25 cellular contexts compared by ENCODE assay signal in the genomic region with DNA sequence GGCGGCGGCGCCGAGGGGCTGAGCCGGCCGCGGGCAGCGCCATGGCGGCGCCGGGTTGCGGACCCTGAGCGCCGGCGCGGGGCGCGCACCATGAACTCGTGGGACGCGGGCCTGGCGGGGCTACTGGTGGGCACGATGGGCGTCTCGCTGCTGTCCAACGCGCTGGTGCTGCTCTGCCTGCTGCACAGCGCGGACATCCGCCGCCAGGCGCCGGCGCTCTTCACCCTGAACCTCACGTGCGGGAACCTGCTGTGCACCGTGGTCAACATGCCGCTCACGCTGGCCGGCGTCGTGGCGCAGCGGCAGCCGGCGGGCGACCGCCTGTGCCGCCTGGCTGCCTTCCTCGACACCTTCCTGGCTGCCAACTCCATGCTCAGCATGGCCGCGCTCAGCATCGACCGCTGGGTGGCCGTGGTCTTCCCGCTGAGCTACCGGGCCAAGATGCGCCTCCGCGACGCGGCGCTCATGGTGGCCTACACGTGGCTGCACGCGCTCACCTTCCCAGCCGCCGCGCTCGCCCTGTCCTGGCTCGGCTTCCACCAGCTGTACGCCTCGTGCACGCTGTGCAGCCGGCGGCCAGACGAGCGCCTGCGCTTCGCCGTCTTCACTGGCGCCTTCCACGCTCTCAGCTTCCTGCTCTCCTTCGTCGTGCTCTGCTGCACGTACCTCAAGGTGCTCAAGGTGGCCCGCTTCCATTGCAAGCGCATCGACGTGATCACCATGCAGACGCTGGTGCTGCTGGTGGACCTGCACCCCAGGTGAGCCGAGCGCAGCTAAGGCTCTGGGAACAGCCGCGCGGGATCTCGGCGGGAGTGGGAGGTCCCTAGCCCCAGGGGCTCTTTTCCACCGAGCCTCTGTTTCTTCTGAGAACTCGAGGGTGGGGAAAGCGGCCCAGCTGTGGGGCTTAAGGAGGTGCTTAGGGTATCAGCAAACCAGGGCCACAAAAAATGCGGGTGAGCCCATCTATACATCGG. TPM values are rescaled to one million over a fixed set of nuclear protein-coding genes. Genes with fewer than 3 reads are reported as not detected.
DNase-seq lines count a peak whose midpoint lies in the region; ATAC-seq and TF ChIP-seq lines count a peak whose summit lies in the region.
"Had no signal": no experiment of that assay in that cellular context is flagged by ENCODE, and none has a peak within 500 bp of the region (broad histone marks: within the 10 kb centered on the region; RNA-seq: fewer than 3 reads in every experiment).

Gene GPR26, plus strand, starts transcription at position 38 of the 974 bp plus-strand sequence. Its CDS starts 53 bp downstream, at position 91.

- no peak within 1 kb of the TSS for H3K27ac Mint-ChIP-seq in WTC11
- H3K27ac Mint-ChIP-seq in stimulated activated effector memory CD8-positive, alpha-beta T cell treated with anti-CD3 and anti-CD28 coated beads, Interleukin-12 subunit alpha, Interleukin-12 subunit beta, amount 100 ng/mL, for 72 hours: no peak within 1 kb of the TSS
- H3K27ac Mint-ChIP-seq: naive thymus-derived CD4-positive, alpha-beta T cell had no signal

- CTCF ChIA-PET in WTC11 (lab: Charles Lee): interaction anchor here (0.6 to 6.9 kb wide), 8 partner anchors 11 to 300 kb away, joined by 3 to 105 read pairs (median 4); no protein-coding TSS in a partner anchor

- H3K4me3 ChIP-seq in iPS-18a (ENCODE audit: low read length): peak within 1 kb of the TSS; percentile 39
- H3K4me3 ChIP-seq in trophoblast cell (ENCODE audit: low read depth, low read length): no peak within 1 kb of the TSS

- no peak within 1 kb of the TSS for H2AFZ ChIP-seq in trophoblast cell (ENCODE audit: insufficient read depth, low read length, poor library complexity)

- peaks cover 58% of the 10 kb centered on the region for H3K27me3 Mint-ChIP-seq in WTC11 (ENCODE audit: low read depth)

- peaks cover 50% of the 10 kb centered on the region for H3K27me3 ChIP-seq in iPS-18a (ENCODE audit: control insufficient read depth, insufficient read depth, low read length)
- peaks cover 29% of the 10 kb centered on the region for H3K27me3 ChIP-seq in trophoblast cell (ENCODE audit: insufficient read depth, low read length)

- no peak within 1 kb of the TSS for H3K4ac ChIP-seq in trophoblast cell (ENCODE audit: low read depth, low read length)

- H3K4me1 Mint-ChIP-seq in WTC11: peaks cover 17% of the 10 kb centered on the region
- no peaks in the 10 kb centered on the region for H3K4me1 Mint-ChIP-seq in stimulated activated effector memory CD8-positive, alpha-beta T cell treated with anti-CD3 and anti-CD28 coated beads, Interleukin-12 subunit alpha, Interleukin-12 subunit beta, amount 100 ng/mL, for 72 hours

- no peak within 1 kb of the TSS for H2BK5ac ChIP-seq in trophoblast cell (ENCODE audit: low read depth, low read length, poor library complexity)

- POLR2A ChIA-PET in WTC11 (lab: Charles Lee): no interaction called here

- H2BK12ac ChIP-seq in trophoblast cell (ENCODE audit: low read length): no peak within 1 kb of the TSS

- H4K91ac ChIP-seq in trophoblast cell (ENCODE audit: low read depth, low read length): no peak within 1 kb of the TSS

- no peak within 1 kb of the TSS for H3K18ac ChIP-seq in trophoblast cell (ENCODE audit: low read length)

- H3K23ac ChIP-seq in trophoblast cell (ENCODE audit: low read length): no peak within 1 kb of the TSS

- no peaks in the 10 kb centered on the region for H3K79me1 ChIP-seq in trophoblast cell (ENCODE audit: low read length)

- no peak for TF ChIP-seq CTCF in WTC11 (IDR thresholded peaks at IDR 0.05)

- DNase-seq in NCI-H1092 treated with DMSO at 0.1 percent for 48 hours (lab: John Stamatoyannopoulos, UW) (peak; percentile 5), NCI-H1092 (lab: John Stamatoyannopoulos, UW) (no peak), WTC11 (ENCODE audit: low spot score) (peak; percentile 63), trophoblast cell (no peak), NCI-H2081 (lab: John Stamatoyannopoulos, UW) (no peak)
- DNase-seq in stimulated activated effector memory CD8-positive, alpha-beta T cell treated with anti-CD3 and anti-CD28 coated beads, Interleukin-12 subunit alpha, Interleukin-12 subunit beta, amount 100 ng/mL, for 72 hours (ENCODE audit: low spot score in 2 of 2): no peak
- DNase-seq: 8988T; C1 segment of cervical spinal cord; HCEC 1CT; Karpas-422; naive thymus-derived CD4-positive, alpha-beta T cell; NCI-H1436 treated with DMSO at 0.1 percent for 48 hours; NCI-H446 treated with DMSO at 0.1 percent for 48 hours; SIG-M5; stimulated activated CD4-positive, alpha-beta T cell treated with anti-CD3 and anti-CD28 coated beads, Interleukin-15, amount 100 ng/mL, for 24 hours; stimulated activated naive CD4-positive, alpha-beta T cell had no signal

- H3K4me3 Mint-ChIP-seq in WTC11: peak within 1 kb of the TSS; percentile 72
- no peak within 1 kb of the TSS for H3K4me3 Mint-ChIP-seq in stimulated activated effector memory CD8-positive, alpha-beta T cell treated with anti-CD3 and anti-CD28 coated beads, Interleukin-12 subunit alpha, Interleukin-12 subunit beta, amount 100 ng/mL, for 72 hours
- H3K4me3 Mint-ChIP-seq: naive thymus-derived CD4-positive, alpha-beta T cell had no signal

- H3K9me3 ChIP-seq in iPS-18a (ENCODE audit: control insufficient read depth, low read depth, low read length) (no peaks in the 10 kb centered on the region), trophoblast cell (ENCODE audit: insufficient read depth, low read depth, low read length) (peaks cover 11% of the 10 kb centered on the region)

- no peaks in the 10 kb centered on the region for H3K9me3 Mint-ChIP-seq in WTC11
- peaks cover 6% of the 10 kb centered on the region for H3K9me3 Mint-ChIP-seq in stimulated activated effector memory CD8-positive, alpha-beta T cell treated with anti-CD3 and anti-CD28 coated beads, Interleukin-12 subunit alpha, Interleukin-12 subunit beta, amount 100 ng/mL, for 72 hours

- H4K12ac ChIP-seq in trophoblast cell (ENCODE audit: low read depth, low read length): no peak within 1 kb of the TSS

- no peaks in the 10 kb centered on the region for H3K36me3 ChIP-seq in iPS-18a (ENCODE audit: control insufficient read depth, low read depth, low read length)
- H3K36me3 ChIP-seq in trophoblast cell (ENCODE audit: control insufficient read depth in 1 of 2, insufficient read depth in 2 of 2, low read length in 2 of 2): no peaks in the 10 kb centered on the region

- no peak within 1 kb of the TSS for H4K8ac ChIP-seq in trophoblast cell (ENCODE audit: low read depth, low read length)

- H3K4me1 ChIP-seq in iPS-18a (ENCODE audit: control insufficient read depth, low read depth, low read length) (no peaks in the 10 kb centered on the region), trophoblast cell (ENCODE audit: control insufficient read depth in 1 of 2, insufficient read depth in 2 of 2, low read length in 2 of 2) (peaks cover 0 to 5% of the 10 kb centered on the region in 2 experiments)

- no peaks in the 10 kb centered on the region for H3K79me2 ChIP-seq in trophoblast cell (ENCODE audit: control insufficient read depth, insufficient read depth, low read length, poor library complexity)

- H3K4me2 ChIP-seq in trophoblast cell (ENCODE audit: low read length): peak within 1 kb of the TSS; percentile 17

- H2BK120ac ChIP-seq in trophoblast cell (ENCODE audit: insufficient read depth, low read length, poor library complexity): no peak within 1 kb of the TSS

- H3K27ac ChIP-seq in iPS-18a (ENCODE audit: low read length) (no peak within 1 kb of the TSS), trophoblast cell (ENCODE audit: low read depth, low read length) (no peak within 1 kb of the TSS)

- no peak within 1 kb of the TSS for H3K14ac ChIP-seq in trophoblast cell (ENCODE audit: low read length)

- ATAC-seq in WTC11: peak; percentile 66
- no peak for ATAC-seq in HG03139 (IDR thresholded peaks at IDR 0.05; ENCODE audit: unreplicated experiment)
- no peak for ATAC-seq in stimulated activated effector memory CD8-positive, alpha-beta T cell treated with anti-CD3 and anti-CD28 coated beads, Interleukin-12 subunit alpha, Interleukin-12 subunit beta, amount 100 ng/mL, for 72 hours
- ATAC-seq: activated CD4-positive, CD25-positive, alpha-beta regulatory T cell treated with anti-CD3 and anti-CD28 coated beads, Interleukin-2, amount 50 U/mL, for 24 hours; naive thymus-derived CD4-positive, alpha-beta T cell had no signal

- peaks cover 2% of the 10 kb centered on the region; the same call in 1 of the 2 replicates for H3K36me3 Mint-ChIP-seq in WTC11
- H3K36me3 Mint-ChIP-seq in stimulated activated effector memory CD8-positive, alpha-beta T cell treated with anti-CD3 and anti-CD28 coated beads, Interleukin-12 subunit alpha, Interleukin-12 subunit beta, amount 100 ng/mL, for 72 hours: no peaks in the 10 kb centered on the region

- no peak within 1 kb of the TSS for H2AK5ac ChIP-seq in trophoblast cell (ENCODE audit: low read length)

- no peak within 1 kb of the TSS for H3K9ac ChIP-seq in iPS-18a (ENCODE audit: low read length)
- no peak within 1 kb of the TSS for H3K9ac ChIP-seq in trophoblast cell (ENCODE audit: low read length)

- no CpG with 5 or more reads among the region's 103 CpGs for WGBS in trophoblast cell (ENCODE audit: extremely low coverage, insufficient coverage, insufficient read length)

TF ChIP-seq in WTC11, 78 proteins besides CTCF, POLR2A, EP300 and RAD21 (continues in another document):
- TF ChIP-seq ZSCAN18 (CRISPR knock-in tag; IDR thresholded peaks at IDR 0.05): 0 out of 2 replicates have a peak, but pooled peaks have one; percentile 23
- no peak; the same call in 1 of the 2 replicates for TF ChIP-seq PRRX2 (CRISPR knock-in tag; IDR thresholded peaks at IDR 0.05)
- TF ChIP-seq USF2 (CRISPR knock-in tag; IDR thresholded peaks at IDR 0.05): peak; percentile 29; the same call in 1 of the 2 replicates
- TF ChIP-seq ZNF317 (CRISPR knock-in tag; IDR thresholded peaks at IDR 0.05; ENCODE audit: borderline replicate concordance, low read depth): peak; percentile 82
- no peak for TF ChIP-seq JAZF1 (CRISPR knock-in tag; IDR thresholded peaks at IDR 0.05)

RNA-seq across cellular contexts. Expression of gene GPR26, which starts in this region (rescaled TPM):
- total RNA-seq in WTC11 (2021): 0.05 to 0.07 TPM (median 0.07 TPM) in 3 replicates
- under 0.01 and 0.01 TPM in 2 replicates for polyA plus RNA-seq in trophoblast cell (2013)
- total RNA-seq: activated CD8-positive, alpha-beta memory T cell treated with anti-CD3 and anti-CD28 coated beads for 36 hours; chondrocyte; lower leg skin; naive thymus-derived CD4-positive, alpha-beta T cell; renal cortical epithelial cell; T-helper 2 cell treated with Interferon-gamma antibody and Interleukin-4, amounts not matched to agents 100 ng/mL and 5 ng/mL, for 36 hours; ureter had no signal
- polyA plus RNA-seq: naive thymus-derived CD4-positive, alpha-beta T cell had no signal

Comparison
In these comparisons a context has a peak if more than half of its experiments do, and no peak if none do; other contexts are left out.
1. Peak in DNase-seq and ATAC-seq in WTC11; RNA of the gene not detected or under 1 TPM.